ENCODE assay signal across 12 cellular contexts in genomic region chr19:50743537-50743936, GRCh38. TPM values are rescaled to one million over a fixed set of nuclear protein-coding genes. Genes with fewer than 3 reads are reported as not detected.
"Had no signal": no experiment of that assay in that cellular context is flagged by ENCODE, and none has a peak within 500 bp of the region (broad histone marks: within the 10 kb centered on the region; RNA-seq: fewer than 3 reads in every experiment).

No MANE protein-coding gene starts in this region.

- H3K27ac Mint-ChIP-seq: IgD-negative memory B cell had no signal

- H3K27ac ChIP-seq: HL-60, KMS-11 had no signal

- ATAC-seq: HepG2 had no signal

- H3K4me2 ChIP-seq: KMS-11 had no signal

- FAIRE-seq: HepG2, HTR-8/SVneo had no signal

- H3K4me3 Mint-ChIP-seq: IgD-negative memory B cell had no signal

- H3K9ac ChIP-seq: KMS-11 had no signal

- DNase-seq: IMR-90, Karpas-422, Kasumi-1, KBM-7, KG1 had no signal

RNA-seq across cellular contexts. Expression of gene CLEC11A, which starts 20.4 kb away (rescaled TPM):
- total RNA-seq: HepG2 had no signal
- polyA plus RNA-seq: HepG2 had no signal

RNA-seq across cellular contexts. Expression of gene SHANK1, which starts 23.9 kb away (rescaled TPM):
- total RNA-seq: HepG2, HT-29 had no signal
- polyA plus RNA-seq: HepG2, IgD-negative memory B cell had no signal

RNA-seq across cellular contexts. Expression of gene GPR32, which starts 26.7 kb away (rescaled TPM):
- total RNA-seq: HepG2, HT-29, HT1080, IMR-90 had no signal
- polyA plus RNA-seq: HepG2, IgD-negative memory B cell, IMR-90 had no signal

RNA-seq across cellular contexts. Expression of gene ACP4, which starts 46.7 kb away (rescaled TPM):
- total RNA-seq: HepG2, HT-29, HT1080, IMR-90 had no signal
- polyA plus RNA-seq: IgD-negative memory B cell, IMR-90 had no signal
